20 cellular contexts compared by ENCODE assay signal in genomic region chr4:94536049-94536448, GRCh38.
A peak's percentile ranks its signal among the peaks of the same experiment; 100 is the strongest.
DNase-seq lines count a peak whose midpoint lies in the region; ATAC-seq and TF ChIP-seq lines count a peak whose summit lies in the region.
"Had no signal": no experiment of that assay in that cellular context is flagged by ENCODE, and none has a peak within 500 bp of the region (broad histone marks: within the 10 kb centered on the region; RNA-seq: fewer than 3 reads in every experiment).

No MANE protein-coding gene starts in this region.

- peaks cover 90% of the 10 kb centered on the region for H3K79me2 ChIP-seq in SK-N-SH (ENCODE audit: insufficient read depth)

- H3K9ac ChIP-seq in SK-N-SH (no peak overlapping the region), skeletal muscle tissue (ENCODE audit: low read depth in 1 of 3, low read length in 3 of 3) (no peak overlapping the region)

- no peaks in the 10 kb centered on the region for H4K20me1 ChIP-seq in SK-N-SH (ENCODE audit: insufficient read depth)

- TF ChIP-seq POLR2A in thyroid gland (IDR thresholded peaks at IDR 0.05), result no peak
- TF ChIP-seq POLR2A in gastroesophageal sphincter (IDR thresholded peaks at IDR 0.05), result no peak

- H3K9me2 ChIP-seq in SK-N-SH, result no peaks in the 10 kb centered on the region

- H3K9me3 ChIP-seq in SK-N-SH (no peaks in the 10 kb centered on the region), WERI-Rb-1 (ENCODE audit: severe bottlenecking) (no peaks in the 10 kb centered on the region), right atrium auricular region (no peaks in the 10 kb centered on the region), skeletal muscle tissue (ENCODE audit: control insufficient read depth in 3 of 3, low read length in 3 of 3) (no peaks in the 10 kb centered on the region), thyroid gland (no peaks in the 10 kb centered on the region), gastroesophageal sphincter (no peaks in the 10 kb centered on the region)
- H3K9me3 ChIP-seq: tibial nerve had no signal

- intact Hi-C loops in thyroid gland (cut with DNase I), result no loop called here

- CTCF ChIA-PET in SK-N-SH (lab: Yijun Ruan, JAX), result no interaction called here

- no peak for TF ChIP-seq RAD21 in SK-N-SH (IDR thresholded peaks at IDR 0.05; ENCODE audit: low read length)

- H3K4me3 ChIP-seq in SK-N-SH (ENCODE audit: low read depth in 2 of 2, low read length in 1 of 2), result no peak overlapping the region
- no peak overlapping the region for H3K4me3 ChIP-seq in WERI-Rb-1 (ENCODE audit: low read depth, low read length)
- no peak overlapping the region for H3K4me3 ChIP-seq in right atrium auricular region
- H3K4me3 ChIP-seq in skeletal muscle tissue (ENCODE audit: low read length in 3 of 3), result peak overlapping the region in 2 of 3 donors; percentile 6 to 14
- no peak overlapping the region for H3K4me3 ChIP-seq in thyroid gland (replicated peaks in 1 of 3)
- H3K4me3 ChIP-seq in gastroesophageal sphincter, result no peak overlapping the region
- H3K4me3 ChIP-seq: tibial nerve had no signal

- H3K4me1 ChIP-seq in SK-N-SH (ENCODE audit: control insufficient read depth in 1 of 2, insufficient read depth in 2 of 2, low read depth in 1 of 2, low read length in 1 of 2) (peaks cover 0 to 32% of the 10 kb centered on the region in 2 experiments; a peak in 3 of 4 replicates), right atrium auricular region (peaks cover 0 to 82% of the 10 kb centered on the region in 2 donors), skeletal muscle tissue (ENCODE audit: control insufficient read depth in 3 of 3, insufficient read depth in 3 of 3, low read length in 3 of 3) (peaks cover 61 to 71% (median 65%) of the 10 kb centered on the region in 3 donors), thyroid gland (peaks cover 28 to 50% of the 10 kb centered on the region in 2 donors), gastroesophageal sphincter (peaks cover 12 to 80% (median 27%) of the 10 kb centered on the region in 3 donors)

- POLR2A ChIA-PET in SK-N-SH (lab: Yijun Ruan, JAX), result no interaction called here

- TF ChIP-seq EP300 in SK-N-SH (IDR thresholded peaks at IDR 0.05; ENCODE audit: borderline replicate concordance in 1 of 2, low read depth in 1 of 2, low read length in 1 of 2) (no peak), gastroesophageal sphincter (IDR thresholded peaks at IDR 0.05) (no peak)

- H3K27ac ChIP-seq in SK-N-SH (ENCODE audit: low read depth in 2 of 2, low read length in 1 of 2) (no peak overlapping the region), WERI-Rb-1 (no peak overlapping the region), right atrium auricular region (peak overlapping the region; percentile 26 to 61), skeletal muscle tissue (ENCODE audit: low read depth, low read length) (peak overlapping the region; percentile 28), thyroid gland (no peak overlapping the region), gastroesophageal sphincter (no peak overlapping the region)
- H3K27ac ChIP-seq: C4-2B had no signal

- peak; percentile 40; the same call in 1 of the 3 replicates for ATAC-seq in SK-N-SH treated with all-trans-retinoic acid at 6 μM for 48 hours
- no peak for ATAC-seq in gastroesophageal sphincter
- ATAC-seq: activated naive CD4-positive, alpha-beta T cell treated with anti-CD3 and anti-CD28 coated beads, Interleukin-2, amount 50 U/mL, for 72 hours had no signal

- TF ChIP-seq CTCF in SK-N-SH (IDR thresholded peaks at IDR 0.05), result no peak
- no peak for TF ChIP-seq CTCF in WERI-Rb-1 (IDR thresholded peaks at IDR 0.05; ENCODE audit: low read depth, low read length)
- TF ChIP-seq CTCF in right atrium auricular region (IDR thresholded peaks at IDR 0.05), result no peak
- no peak for TF ChIP-seq CTCF in thyroid gland (IDR thresholded peaks at IDR 0.05)
- no peak for TF ChIP-seq CTCF in gastroesophageal sphincter (IDR thresholded peaks at IDR 0.05)

- H3K36me3 ChIP-seq in SK-N-SH (replicated peaks in 1 of 2; ENCODE audit: control insufficient read depth in 1 of 2, insufficient read depth in 2 of 2, low read length in 1 of 2) (peaks cover 0 to 3% of the 10 kb centered on the region in 2 experiments), WERI-Rb-1 (no peaks in the 10 kb centered on the region; the same call in 1 of the 2 replicates), right atrium auricular region (peaks cover 7% of the 10 kb centered on the region), skeletal muscle tissue (ENCODE audit: control insufficient read depth in 3 of 3, insufficient read depth in 3 of 3, low read length in 3 of 3) (peaks cover 0 to 2% (median 0%) of the 10 kb centered on the region in 3 donors), thyroid gland (no peaks in the 10 kb centered on the region), gastroesophageal sphincter (no peaks in the 10 kb centered on the region)
- H3K36me3 ChIP-seq: tibial nerve had no signal

- 86% methylated on average over 3 of the region's 3 CpGs for WGBS in SK-N-SH (ENCODE audit: low lambda C conversion rate)
- WGBS in thyroid gland, 2 donors, result 86 to 93% methylated on average over 3 of the region's 3 CpGs
- 79 to 92% methylated on average over 2 to 3 of the region's 3 CpGs for WGBS in gastroesophageal sphincter (ENCODE audit: low coverage in 1 of 2), 2 donors

- no peak overlapping the region for H3K4me2 ChIP-seq in SK-N-SH

- H3K27me3 ChIP-seq in SK-N-SH (ENCODE audit: insufficient read depth) (no peaks in the 10 kb centered on the region), WERI-Rb-1 (ENCODE audit: insufficient read depth, low read depth, severe bottlenecking) (no peaks in the 10 kb centered on the region), right atrium auricular region (no peaks in the 10 kb centered on the region), skeletal muscle tissue (ENCODE audit: control insufficient read depth in 3 of 3, insufficient read depth in 3 of 3, low read length in 3 of 3) (no peaks in the 10 kb centered on the region), thyroid gland (no peaks in the 10 kb centered on the region), gastroesophageal sphincter (no peaks in the 10 kb centered on the region)
- H3K27me3 ChIP-seq: tibial nerve had no signal

- DNase-seq in SK-N-SH (no peak), WERI-Rb-1 (peak; percentile 27), right atrium auricular region (ENCODE audit: low spot score) (no peak), thyroid gland (no peak), HCEC 1CT (no peak)
- DNase-seq: 8988T; activated CD4-positive, alpha-beta T cell treated with anti-CD3 and anti-CD28 coated beads for 4 hours; activated T-cell treated with anti-CD3 and anti-CD28 coated beads, Interleukin-2, amount 50 U/mL, for 1 hour; effector memory CD4-positive, alpha-beta T cell; foreskin melanocyte; GOT3; midbrain; NCI-H2081; occipital lobe had no signal

- H3F3A ChIP-seq in SK-N-SH (replicated peaks; ENCODE audit: insufficient read depth), result peaks cover 12% of the 10 kb centered on the region

- no peak overlapping the region for H2AFZ ChIP-seq in SK-N-SH (ENCODE audit: low read depth)

TF ChIP-seq in SK-N-SH treated with all-trans-retinoic acid at 6 μM for 48 hours, 23 proteins besides CTCF, POLR2A, EP300 and RAD21 (continues in another document):
- TF ChIP-seq ISL1 (CRISPR knock-in tag; IDR thresholded peaks at IDR 0.05), result no peak
- no peak for TF ChIP-seq OSR1 (CRISPR knock-in tag; IDR thresholded peaks at IDR 0.05)
- no peak for TF ChIP-seq CREB5 (CRISPR knock-in tag; IDR thresholded peaks at IDR 0.05; ENCODE audit: low read depth)
- TF ChIP-seq GLIS3 (CRISPR knock-in tag; IDR thresholded peaks at IDR 0.05), result no peak
- no peak for TF ChIP-seq ESRRG (CRISPR knock-in tag; IDR thresholded peaks at IDR 0.05)
- TF ChIP-seq BACH2 (CRISPR knock-in tag; IDR thresholded peaks at IDR 0.05; ENCODE audit: borderline replicate concordance), result no peak
- no peak for TF ChIP-seq ARNTL (CRISPR knock-in tag; IDR thresholded peaks at IDR 0.05; ENCODE audit: borderline replicate concordance, low read depth)

TF ChIP-seq in SK-N-SH, 30 proteins besides CTCF, POLR2A, EP300 and RAD21 (continues in another document):
- TF ChIP-seq TCF12 (IDR thresholded peaks at IDR 0.05) (no peak), CHD2 (IDR thresholded peaks at IDR 0.05; ENCODE audit: low read length, partially characterized antibody) (no peak), YY1 (IDR thresholded peaks at IDR 0.05; ENCODE audit: low read depth) (no peak), ZBTB33 (IDR thresholded peaks at IDR 0.05; ENCODE audit: borderline replicate concordance, low read depth) (no peak), FOSL2 (IDR thresholded peaks at IDR 0.05; ENCODE audit: borderline replicate concordance, low read depth) (no peak), USF2 (IDR thresholded peaks at IDR 0.05; ENCODE audit: borderline replicate concordance, low read depth, low read length) (no peak), RCOR1 (IDR thresholded peaks at IDR 0.05; ENCODE audit: low read length) (no peak), TAF1 (IDR thresholded peaks at IDR 0.05; ENCODE audit: borderline replicate concordance, low read depth, low read length) (no peak), MXI1 (IDR thresholded peaks at IDR 0.05; ENCODE audit: low read depth, low read length) (no peak), NRF1 (IDR thresholded peaks at IDR 0.05; ENCODE audit: low read depth, low read length) (no peak), GABPA (IDR thresholded peaks at IDR 0.05; ENCODE audit: low read depth) (no peak), POLR2AphosphoS5 (IDR thresholded peaks at IDR 0.05; ENCODE audit: low read depth, low read length) (no peak)

Comparison
In these comparisons a context has a peak if more than half of its experiments do, and no peak if none do; other contexts are left out.
1. H3K27ac ChIP-seq: peak in right atrium auricular region (2 of 2) and skeletal muscle tissue (single experiment); none in SK-N-SH (0 of 2), WERI-Rb-1 (single experiment), thyroid gland (0 of 3) and gastroesophageal sphincter (0 of 4).
2. H3K4me3 ChIP-seq: peak in skeletal muscle tissue (2 of 3); none in SK-N-SH (0 of 2), WERI-Rb-1 (single experiment), right atrium auricular region (0 of 2), thyroid gland (0 of 3) and gastroesophageal sphincter (0 of 2).